ENCODE assay signal across 36 cellular contexts in genomic region chr9:70559102-70559501, GRCh38.
"Had no signal": no experiment of that assay in that cellular context is flagged by ENCODE, and none has a peak within 500 bp of the region (broad histone marks: within the 10 kb centered on the region; RNA-seq: fewer than 3 reads in every experiment).

No MANE protein-coding gene starts in this region.

- H3K27me3 Mint-ChIP-seq: activated naive CD4-positive, alpha-beta T cell treated with anti-CD3 and anti-CD28 coated beads, Interleukin-2, amount 10 ng/mL, durations not matched to agents 7 days and 5 days; activated naive CD8-positive, alpha-beta T cell; activated naive CD8-positive, alpha-beta T cell treated with anti-CD3 and anti-CD28 coated beads for 36 hours; activated naive CD8-positive, alpha-beta T cell treated with anti-CD3 and anti-CD28 coated beads, Interleukin-2, amount 10 ng/mL, durations not matched to agents 7 days and 5 days; activated naive CD8-positive, alpha-beta T cell treated with anti-CD3 and anti-CD28 coated beads, Interleukin-2, amount 50 U/mL, for 24 hours; activated T-cell treated with anti-CD3 and anti-CD28 coated beads, Interleukin-2, amount 50 U/mL, for 24 hours; activated T-helper 17 cell treated with anti-CD3 and anti-CD28 coated beads, Interleukin-2, amount 50 U/mL, for 72 hours; brain; central memory CD8-positive, alpha-beta T cell had no signal

- H3K9me3 Mint-ChIP-seq: activated naive CD4-positive, alpha-beta T cell treated with anti-CD3 and anti-CD28 coated beads for 36 hours; activated naive CD8-positive, alpha-beta T cell treated with anti-CD3 and anti-CD28 coated beads, Interleukin-2, amount 50 U/mL, for 24 hours; activated T-cell treated with anti-CD3 and anti-CD28 coated beads, Interleukin-2, amount 50 U/mL, for 24 hours; activated T-cell treated with anti-CD3 and anti-CD28 coated beads, Interleukin-2, amount 50 U/mL, for 4 hours; activated T-helper 17 cell treated with anti-CD3 and anti-CD28 coated beads, Interleukin-2, amount 50 U/mL, for 72 hours; activated T-helper 2 cell treated with anti-CD3 and anti-CD28 coated beads, Interferon-gamma antibody, Interleukin-2, Interleukin-4, amounts not matched to agents 10 μg/mL and 5 μg/mL and 100 μg/mL, durations not matched to agents 14 hours and 24 hours and 36 hours; brain; central memory CD8-positive, alpha-beta T cell had no signal

- H3K27ac ChIP-seq: adrenal gland, ascending aorta, body of pancreas, brain microvascular endothelial cell, breast epithelium, cardiac muscle cell had no signal

- H3K36me3 ChIP-seq: adrenal gland, ascending aorta, brain microvascular endothelial cell, breast epithelium, cardiac muscle cell had no signal

- H3K36me3 Mint-ChIP-seq: activated naive CD8-positive, alpha-beta T cell; brain had no signal

- H3K27ac Mint-ChIP-seq: activated naive CD4-positive, alpha-beta T cell treated with anti-CD3 and anti-CD28 coated beads for 36 hours; activated naive CD4-positive, alpha-beta T cell treated with anti-CD3 and anti-CD28 coated beads, Interleukin-2, amount 10 ng/mL, durations not matched to agents 7 days and 5 days; activated naive CD4-positive, alpha-beta T cell treated with anti-CD3 and anti-CD28 coated beads, Interleukin-2, amount 50 U/mL, for 72 hours; activated naive CD8-positive, alpha-beta T cell; activated naive CD8-positive, alpha-beta T cell treated with anti-CD3 and anti-CD28 coated beads for 36 hours; activated naive CD8-positive, alpha-beta T cell treated with anti-CD3 and anti-CD28 coated beads, Interleukin-2, amount 10 ng/mL, durations not matched to agents 7 days and 5 days; activated naive CD8-positive, alpha-beta T cell treated with anti-CD3 and anti-CD28 coated beads, Interleukin-2, amount 50 U/mL, for 24 hours; activated T-cell treated with anti-CD3 and anti-CD28 coated beads, Interleukin-2, amount 50 U/mL, for 24 hours; activated T-cell treated with anti-CD3 and anti-CD28 coated beads, Interleukin-2, amount 50 U/mL, for 72 hours; activated T-helper 1 cell treated with anti-CD3 and anti-CD28 coated beads, Interleukin-12 subunit alpha, Interleukin-12 subunit beta, Interleukin-2, Interleukin-4 antibody, amounts not matched to agents 30 ng/mL and 10 ng/mL and 1 ng/mL, durations not matched to agents 14 hours and 24 hours and 36 hours; activated T-helper 17 cell treated with anti-CD3 and anti-CD28 coated beads, Interleukin-2, amount 50 U/mL, for 72 hours; activated T-helper 2 cell treated with anti-CD3 and anti-CD28 coated beads, Interferon-gamma antibody, Interleukin-2, Interleukin-4, amounts not matched to agents 10 μg/mL and 5 μg/mL and 100 μg/mL, durations not matched to agents 14 hours and 24 hours and 36 hours; brain had no signal

- H3K27me3 ChIP-seq: adrenal gland, ascending aorta, body of pancreas, brain microvascular endothelial cell, breast epithelium, cardiac muscle cell had no signal

- H3K4me3 ChIP-seq: adrenal gland, ascending aorta, body of pancreas, breast epithelium, cardiac muscle cell had no signal

- ATAC-seq: activated naive CD4-positive, alpha-beta T cell treated with anti-CD3 and anti-CD28 coated beads, Interleukin-2, amount 50 U/mL, for 72 hours; activated naive CD8-positive, alpha-beta T cell treated with anti-CD3 and anti-CD28 coated beads, Interleukin-2, amount 50 U/mL, for 24 hours; activated T-cell treated with anti-CD3 and anti-CD28 coated beads, Interleukin-2, amount 50 U/mL, for 4 hours; activated T-cell treated with anti-CD3 and anti-CD28 coated beads, Interleukin-2, amount 50 U/mL, for 72 hours; activated T-helper 17 cell treated with anti-CD3 and anti-CD28 coated beads, Interleukin-2, amount 50 U/mL, for 72 hours; body of pancreas had no signal

- H3K4me3 Mint-ChIP-seq: activated naive CD4-positive, alpha-beta T cell treated with anti-CD3 and anti-CD28 coated beads for 36 hours; activated naive CD4-positive, alpha-beta T cell treated with anti-CD3 and anti-CD28 coated beads, Interleukin-2, amount 10 ng/mL, durations not matched to agents 7 days and 5 days; activated naive CD8-positive, alpha-beta T cell; activated naive CD8-positive, alpha-beta T cell treated with anti-CD3 and anti-CD28 coated beads for 36 hours; activated naive CD8-positive, alpha-beta T cell treated with anti-CD3 and anti-CD28 coated beads, Interleukin-2, amount 10 ng/mL, durations not matched to agents 7 days and 5 days; activated naive CD8-positive, alpha-beta T cell treated with anti-CD3 and anti-CD28 coated beads, Interleukin-2, amount 50 U/mL, for 24 hours; activated T-cell treated with anti-CD3 and anti-CD28 coated beads, Interleukin-2, amount 50 U/mL, for 24 hours; activated T-cell treated with anti-CD3 and anti-CD28 coated beads, Interleukin-2, amount 50 U/mL, for 4 hours; activated T-cell treated with anti-CD3 and anti-CD28 coated beads, Interleukin-2, amount 50 U/mL, for 72 hours; activated T-helper 1 cell treated with anti-CD3 and anti-CD28 coated beads, Interleukin-12 subunit alpha, Interleukin-12 subunit beta, Interleukin-2, Interleukin-4 antibody, amounts not matched to agents 30 ng/mL and 10 ng/mL and 1 ng/mL, durations not matched to agents 14 hours and 24 hours and 36 hours; activated T-helper 17 cell treated with anti-CD3 and anti-CD28 coated beads, Interleukin-2, amount 50 U/mL, for 72 hours; brain; central memory CD8-positive, alpha-beta T cell had no signal

- DNase-seq: activated effector memory CD4-positive, alpha-beta T cell treated with anti-CD3 and anti-CD28 coated beads, Interleukin-2, amount 50 U/mL, for 16 hours; activated effector memory CD4-positive, alpha-beta T cell treated with Interleukin-2 at 50 U/mL for 16 hours; activated gamma-delta T cell; activated gamma-delta T cell treated with Interleukin-2 at 50 U/mL for 16 hours; activated naive CD4-positive, alpha-beta T cell; activated naive CD4-positive, alpha-beta T cell treated with anti-CD3 and anti-CD28 coated beads for 36 hours; activated naive CD4-positive, alpha-beta T cell treated with anti-CD3 and anti-CD28 coated beads, Interleukin-2, amount 10 ng/mL, durations not matched to agents 7 days and 5 days; activated naive CD4-positive, alpha-beta T cell treated with Interleukin-2 at 50 U/mL for 16 hours; activated naive CD8-positive, alpha-beta T cell treated with anti-CD3 and anti-CD28 coated beads for 36 hours; activated naive CD8-positive, alpha-beta T cell treated with anti-CD3 and anti-CD28 coated beads, Interleukin-2, amount 10 ng/mL, durations not matched to agents 7 days and 5 days; activated naive CD8-positive, alpha-beta T cell treated with anti-CD3 and anti-CD28 coated beads, Interleukin-2, amount 50 U/mL, for 24 hours; activated T-cell treated with anti-CD3 and anti-CD28 coated beads, Interleukin-2, amount 50 U/mL, for 1 hour; activated T-cell treated with anti-CD3 and anti-CD28 coated beads, Interleukin-2, amount 50 U/mL, for 24 hours; activated T-cell treated with anti-CD3 and anti-CD28 coated beads, Interleukin-2, amount 50 U/mL, for 4 hours; activated T-cell treated with anti-CD3 and anti-CD28 coated beads, Interleukin-2, amount 50 U/mL, for 48 hours; activated T-cell treated with anti-CD3 and anti-CD28 coated beads, Interleukin-2, amount 50 U/mL, for 72 hours; adrenal gland; amniotic stem cell; amygdala; anterior cingulate cortex; aorta; body of pancreas; brain microvascular endothelial cell; caudate nucleus; central memory CD4-positive, alpha-beta T cell; cerebellar nuclear complex had no signal

- H3K9me3 ChIP-seq: adrenal gland, ascending aorta, body of pancreas, breast epithelium had no signal
